In the genomic region with DNA sequence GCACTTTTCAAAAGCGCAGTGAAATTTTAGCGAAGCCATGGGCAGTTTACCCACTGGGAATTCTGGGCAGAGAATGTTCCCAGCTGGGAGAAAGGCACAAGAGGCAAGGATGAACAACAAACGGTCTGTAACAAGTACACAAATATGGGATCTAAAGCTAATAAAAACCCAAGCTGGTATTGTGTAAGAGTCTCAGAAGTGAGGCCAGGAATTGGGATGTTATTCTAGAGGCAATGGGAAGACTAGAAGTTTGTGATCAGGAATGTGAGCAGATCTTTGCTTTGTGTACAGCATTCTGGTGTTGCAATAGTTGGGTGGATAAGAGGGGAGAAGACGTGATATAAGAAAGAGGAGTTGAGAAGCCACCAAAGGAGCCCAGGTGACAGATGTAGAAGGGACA, we compare ENCODE assay signal across 25 cellular contexts. TPM values are rescaled to one million over a fixed set of nuclear protein-coding genes. Genes with fewer than 3 reads are reported as not detected.
DNase-seq lines count a peak whose midpoint lies in the region; ATAC-seq and TF ChIP-seq lines count a peak whose summit lies in the region.
"Had no signal": no experiment of that assay in that cellular context is flagged by ENCODE, and none has a peak within 500 bp of the region (broad histone marks: within the 10 kb centered on the region; RNA-seq: fewer than 3 reads in every experiment).

No MANE protein-coding gene starts in this region.

- H2BK5ac ChIP-seq in IMR-90 (ENCODE audit: low read depth, low read length, poor library complexity, severe bottlenecking), result peak overlapping the region; percentile 53

- peaks cover 59% of the 10 kb centered on the region for H3K36me3 ChIP-seq in IMR-90 (ENCODE audit: control insufficient read depth, insufficient read depth, low read length)

- H3K14ac ChIP-seq in IMR-90 (replicated peaks; ENCODE audit: low read depth, low read length), result no peak overlapping the region

- no peak overlapping the region for H3K56ac ChIP-seq in IMR-90 (ENCODE audit: extremely low read depth, insufficient read depth, low read length)

- TF ChIP-seq POLR2A in IMR-90 (IDR thresholded peaks at IDR 0.05; ENCODE audit: low read depth, low read length), result no peak

- no peak overlapping the region; a peak in 1 of 4 replicates for H4K8ac ChIP-seq in IMR-90 (ENCODE audit: low read depth in 2 of 2, low read length in 2 of 2)

- H2AFZ ChIP-seq in IMR-90 (replicated peaks; ENCODE audit: low read length, poor library complexity), result no peak overlapping the region
- H2AFZ ChIP-seq: neural progenitor cell had no signal

- no TSS peak for BruUV-seq in IMR-90 (replicated peaks; lab: Mats Ljungman, UMichigan)

- no peaks in the 10 kb centered on the region for H3K9me3 ChIP-seq in IMR-90 (ENCODE audit: control insufficient read depth, insufficient read depth, low read length)
- H3K9me3 ChIP-seq: colonic mucosa, upper lobe of left lung had no signal

- H3K4me1 ChIP-seq in IMR-90 (ENCODE audit: control insufficient read depth, insufficient read depth, low read length), result peaks cover 11% of the 10 kb centered on the region
- H3K4me1 ChIP-seq: colonic mucosa, neural progenitor cell had no signal

- peak overlapping the region; percentile 22; the same call in 1 of the 2 replicates for H3K4me2 ChIP-seq in IMR-90 (ENCODE audit: low read depth, low read length)
- H3K4me2 ChIP-seq: KMS-11, neural progenitor cell had no signal

- H2AK9ac ChIP-seq in IMR-90 (replicated peaks; ENCODE audit: low read depth, low read length, poor library complexity), result no peak overlapping the region

- POLR2A ChIA-PET in IMR-90 (lab: Charles Lee; ENCODE audit: unreplicated experiment), result no interaction called here

- H3K18ac ChIP-seq in IMR-90 (ENCODE audit: low read depth, low read length), result peak overlapping the region; percentile 56

- H3K4ac ChIP-seq in IMR-90 (ENCODE audit: low read depth, low read length), result no peak overlapping the region

- TF ChIP-seq CTCF in IMR-90 (conservative IDR thresholded peaks at IDR 0.05; ENCODE audit: low read depth, low read length) (no peak), endothelial cell (IDR thresholded peaks at IDR 0.05; ENCODE audit: unreplicated experiment) (no peak), progenitor cell of endocrine pancreas (IDR thresholded peaks at IDR 0.05; ENCODE audit: unreplicated experiment) (no peak)

- H3K4me3 Mint-ChIP-seq in activated CD4-positive, alpha-beta T cell treated with anti-CD3 and anti-CD28 coated beads, Interleukin-2, amount 10 ng/mL, durations not matched to agents 24 days and 14 days, result no peak overlapping the region
- H3K4me3 Mint-ChIP-seq in endothelial cell (ENCODE audit: unreplicated experiment) (peak overlapping the region; percentile 0), progenitor cell of endocrine pancreas (ENCODE audit: low read depth) (no peak overlapping the region)
- H3K4me3 Mint-ChIP-seq: activated T-helper 1 cell treated with anti-CD3 and anti-CD28 coated beads, Interleukin-12 subunit alpha, Interleukin-12 subunit beta, Interleukin-2, Interleukin-4 antibody, amounts not matched to agents 30 ng/mL and 10 ng/mL and 1 ng/mL, durations not matched to agents 14 hours and 24 hours and 36 hours; neural progenitor cell had no signal

- peak overlapping the region; percentile 9; the same call in 1 of the 2 replicates for H4K5ac ChIP-seq in IMR-90 (ENCODE audit: low read depth, low read length)

- H3K27me3 ChIP-seq in IMR-90 (ENCODE audit: control insufficient read depth, insufficient read depth, low read length), result no peaks in the 10 kb centered on the region
- H3K27me3 ChIP-seq: brain microvascular endothelial cell, colonic mucosa, neural progenitor cell, upper lobe of left lung had no signal

- peak overlapping the region; percentile 45 for H3K27ac Mint-ChIP-seq in activated CD4-positive, alpha-beta T cell treated with anti-CD3 and anti-CD28 coated beads, Interleukin-2, amount 10 ng/mL, durations not matched to agents 24 days and 14 days
- H3K27ac Mint-ChIP-seq in endothelial cell (ENCODE audit: unreplicated experiment) (no peak overlapping the region), progenitor cell of endocrine pancreas (peak overlapping the region; percentile 11)
- H3K27ac Mint-ChIP-seq: activated T-helper 1 cell treated with anti-CD3 and anti-CD28 coated beads, Interleukin-12 subunit alpha, Interleukin-12 subunit beta, Interleukin-2, Interleukin-4 antibody, amounts not matched to agents 30 ng/mL and 10 ng/mL and 1 ng/mL, durations not matched to agents 14 hours and 24 hours and 36 hours; neural progenitor cell had no signal

- dilution Hi-C loops in IMR-90 (cut with HindIII; ENCODE audit: low sequenced_read_pairs, unreplicated experiment), result no loop called here

- intact Hi-C loops in activated CD4-positive, alpha-beta T cell treated with anti-CD3 and anti-CD28 coated beads, Interleukin-2, amount 10 ng/mL, durations not matched to agents 24 days and 14 days (cut with micrococcal nuclease), result no loop called here
- intact Hi-C loops in IMR-90 (cut with micrococcal nuclease), result no loop called here

- in situ Hi-C loops in IMR-90 (cut with MboI; ENCODE audit: low sequenced_read_pairs), result no loop called here

- H4K20me1 ChIP-seq in IMR-90 (ENCODE audit: insufficient read depth, low read length), result peaks cover 18% of the 10 kb centered on the region

- H3K23ac ChIP-seq in IMR-90 (ENCODE audit: low read depth, low read length), result no peak overlapping the region

- ATAC-seq in IMR-90 (ENCODE audit: low read depth) (peak; percentile 54), HG02973 (IDR thresholded peaks at IDR 0.05; ENCODE audit: unreplicated experiment) (no peak)
- ATAC-seq: esophagus mucosa, Panc1 had no signal

- peaks cover 74% of the 10 kb centered on the region for H3K36me3 Mint-ChIP-seq in activated CD4-positive, alpha-beta T cell treated with anti-CD3 and anti-CD28 coated beads, Interleukin-2, amount 10 ng/mL, durations not matched to agents 24 days and 14 days (ENCODE audit: low read depth)
- H3K36me3 Mint-ChIP-seq in endothelial cell (ENCODE audit: low read depth, unreplicated experiment), result peaks cover 52% of the 10 kb centered on the region
- peaks cover 28% of the 10 kb centered on the region for H3K36me3 Mint-ChIP-seq in progenitor cell of endocrine pancreas (ENCODE audit: insufficient read depth)

- H3K9ac ChIP-seq in IMR-90 (ENCODE audit: low read depth, low read length), result no peak overlapping the region
- H3K9ac ChIP-seq: KMS-11, neural progenitor cell had no signal

- H4K91ac ChIP-seq in IMR-90 (ENCODE audit: insufficient read depth, low read depth, low read length), result no peak overlapping the region

- H3K79me1 ChIP-seq in IMR-90 (ENCODE audit: low read depth in 1 of 2, low read length in 2 of 2), result peaks cover 30 to 66% of the 10 kb centered on the region in 2 experiments

- no peak for DNase-seq in activated CD4-positive, alpha-beta T cell treated with anti-CD3 and anti-CD28 coated beads, Interleukin-2, amount 10 ng/mL, durations not matched to agents 24 days and 14 days
- DNase-seq in activated CD4-positive, alpha-beta T cell treated with anti-CD3 and anti-CD28 coated beads for 48 hours, result no peak
- DNase-seq in IMR-90 (peak; percentile 43), endothelial cell (ENCODE audit: low spot score) (no peak), progenitor cell of endocrine pancreas (ENCODE audit: low spot score, unreplicated experiment) (no peak), NCI-H1048 (lab: John Stamatoyannopoulos, UW) (no peak), HuH-7 (ENCODE audit: low spot score) (no peak)
- DNase-seq: activated CD4-positive, CD25-positive, alpha-beta regulatory T cell; activated CD8-positive, alpha-beta memory T cell treated with anti-CD3 and anti-CD28 coated beads for 24 hours; brain microvascular endothelial cell; colonic mucosa; effector memory CD4-positive, alpha-beta T cell; GF-D8; GOT3; kidney glomerular epithelial cell; SIG-M5; stimulated activated CD8-positive, alpha-beta memory T cell treated with anti-CD3 and anti-CD28 coated beads, Interleukin-4, amount 100 ng/mL, for 48 hours; SW 1271; upper lobe of left lung had no signal

- H2BK15ac ChIP-seq in IMR-90 (ENCODE audit: low read depth, low read length), result no peak overlapping the region

- H3K9me1 ChIP-seq in IMR-90 (ENCODE audit: insufficient read depth, low read length), result no peaks in the 10 kb centered on the region

- CTCF ChIA-PET in IMR-90 (lab: Yijun Ruan, JAX), result interaction anchor here (0.8 kb wide), 1 partner anchor 9 kb away, joined by 3 read pairs; no protein-coding TSS in a partner anchor

- H2AK5ac ChIP-seq in IMR-90 (ENCODE audit: low read depth, low read length), result no peak overlapping the region

- H3K9me3 Mint-ChIP-seq in activated CD4-positive, alpha-beta T cell treated with anti-CD3 and anti-CD28 coated beads, Interleukin-2, amount 10 ng/mL, durations not matched to agents 24 days and 14 days, result no peaks in the 10 kb centered on the region
- H3K9me3 Mint-ChIP-seq in endothelial cell (ENCODE audit: unreplicated experiment) (no peaks in the 10 kb centered on the region), progenitor cell of endocrine pancreas (ENCODE audit: low read depth) (no peaks in the 10 kb centered on the region)
- H3K9me3 Mint-ChIP-seq: activated T-helper 1 cell treated with anti-CD3 and anti-CD28 coated beads, Interleukin-12 subunit alpha, Interleukin-12 subunit beta, Interleukin-2, Interleukin-4 antibody, amounts not matched to agents 30 ng/mL and 10 ng/mL and 1 ng/mL, durations not matched to agents 14 hours and 24 hours and 36 hours; neural progenitor cell had no signal

- WGBS in IMR-90 (ENCODE audit: extremely low coverage in 2 of 2, insufficient read length in 1 of 2), 2 experiments, result 85% methylated on average over 4 of the region's 4 CpGs; no CpG with 5 or more reads in 1 of the 2 experiments

- peaks cover 12% of the 10 kb centered on the region for H3K4me1 Mint-ChIP-seq in activated CD4-positive, alpha-beta T cell treated with anti-CD3 and anti-CD28 coated beads, Interleukin-2, amount 10 ng/mL, durations not matched to agents 24 days and 14 days
- H3K4me1 Mint-ChIP-seq in endothelial cell (ENCODE audit: unreplicated experiment) (no peaks in the 10 kb centered on the region), progenitor cell of endocrine pancreas (ENCODE audit: low read depth) (no peaks in the 10 kb centered on the region)
- H3K4me1 Mint-ChIP-seq: neural progenitor cell had no signal

- H3K4me3 ChIP-seq in IMR-90 (ENCODE audit: insufficient read depth, low read depth, low read length), result no peak overlapping the region
- H3K4me3 ChIP-seq: colonic mucosa, neural progenitor cell, upper lobe of left lung had no signal

- no peaks in the 10 kb centered on the region for H3K27me3 Mint-ChIP-seq in activated CD4-positive, alpha-beta T cell treated with anti-CD3 and anti-CD28 coated beads, Interleukin-2, amount 10 ng/mL, durations not matched to agents 24 days and 14 days
- peaks cover 3% of the 10 kb centered on the region for H3K27me3 Mint-ChIP-seq in endothelial cell (ENCODE audit: unreplicated experiment)
- H3K27me3 Mint-ChIP-seq in progenitor cell of endocrine pancreas, result no peaks in the 10 kb centered on the region

- TF ChIP-seq RAD21 in IMR-90 (IDR thresholded peaks at IDR 0.05; ENCODE audit: low read length), result no peak

- no peak overlapping the region for H2BK20ac ChIP-seq in IMR-90 (ENCODE audit: low read depth, low read length)

- peak overlapping the region; percentile 70; the same call in 1 of the 2 replicates for H3K27ac ChIP-seq in IMR-90 (ENCODE audit: insufficient read depth, low read length)
- H3K27ac ChIP-seq: brain microvascular endothelial cell, colonic mucosa, KMS-11, neural progenitor cell, upper lobe of left lung had no signal

- H2BK120ac ChIP-seq in IMR-90 (ENCODE audit: low read depth, low read length), result no peak overlapping the region

RNA-seq across cellular contexts. Expression of gene FZD9, which starts 15.0 kb away (rescaled TPM):
- total RNA-seq in activated CD4-positive, alpha-beta T cell treated with anti-CD3 and anti-CD28 coated beads, Interleukin-2, amount 10 ng/mL, durations not matched to agents 24 days and 14 days, result 0.50 and 0.75 TPM in 2 replicates
- total RNA-seq in IMR-90 (2012; rRNA removed) (0.72 and 0.83 TPM in 2 replicates), endothelial cell (ENCODE audit: unreplicated experiment) (2.5 TPM), progenitor cell of endocrine pancreas (1.6 and 1.8 TPM in 2 replicates)
- 1.6 and 1.8 TPM in 2 replicates for polyA plus RNA-seq in IMR-90 (2012; rRNA removed)
- polyA plus RNA-seq in IMR-90 (2012; cell fraction: cytosol; rRNA removed), result 0.81 and 3.3 TPM in 2 replicates
- 0.52 and 1.4 TPM in 2 replicates for polyA plus RNA-seq in IMR-90 (2012; cell fraction: nucleus; rRNA removed; ENCODE audit: low replicate concordance)
